In genomic region chr2:9578475-9579235, GRCh38 we compare ENCODE assay signal across 3 cellular contexts.
TF ChIP-seq lines count a peak whose summit lies in the region.

No MANE protein-coding gene starts in this region.

TF ChIP-seq in SK-N-SH, 30 proteins besides CTCF, POLR2A, EP300 and RAD21:
- TF ChIP-seq POLR2AphosphoS5 (IDR thresholded peaks at IDR 0.05; ENCODE audit: low read depth, low read length) (peak; percentile 41; the same call in 1 of the 2 replicates), SIN3A (IDR thresholded peaks at IDR 0.05; ENCODE audit: borderline replicate concordance, low read depth, low read length) (no peak)

TF ChIP-seq in SK-N-SH treated with all-trans-retinoic acid at 6 μM for 48 hours, 23 proteins besides CTCF, POLR2A, EP300 and RAD21:
- TF ChIP-seq TCF4 (CRISPR knock-in tag; IDR thresholded peaks at IDR 0.05; ENCODE audit: borderline replicate concordance) = no peak
- TF ChIP-seq TOX (CRISPR knock-in tag; IDR thresholded peaks at IDR 0.05; ENCODE audit: borderline replicate concordance) = no peak
- no peak for TF ChIP-seq BACH2 (CRISPR knock-in tag; IDR thresholded peaks at IDR 0.05; ENCODE audit: borderline replicate concordance)
- TF ChIP-seq, protein P1, sequence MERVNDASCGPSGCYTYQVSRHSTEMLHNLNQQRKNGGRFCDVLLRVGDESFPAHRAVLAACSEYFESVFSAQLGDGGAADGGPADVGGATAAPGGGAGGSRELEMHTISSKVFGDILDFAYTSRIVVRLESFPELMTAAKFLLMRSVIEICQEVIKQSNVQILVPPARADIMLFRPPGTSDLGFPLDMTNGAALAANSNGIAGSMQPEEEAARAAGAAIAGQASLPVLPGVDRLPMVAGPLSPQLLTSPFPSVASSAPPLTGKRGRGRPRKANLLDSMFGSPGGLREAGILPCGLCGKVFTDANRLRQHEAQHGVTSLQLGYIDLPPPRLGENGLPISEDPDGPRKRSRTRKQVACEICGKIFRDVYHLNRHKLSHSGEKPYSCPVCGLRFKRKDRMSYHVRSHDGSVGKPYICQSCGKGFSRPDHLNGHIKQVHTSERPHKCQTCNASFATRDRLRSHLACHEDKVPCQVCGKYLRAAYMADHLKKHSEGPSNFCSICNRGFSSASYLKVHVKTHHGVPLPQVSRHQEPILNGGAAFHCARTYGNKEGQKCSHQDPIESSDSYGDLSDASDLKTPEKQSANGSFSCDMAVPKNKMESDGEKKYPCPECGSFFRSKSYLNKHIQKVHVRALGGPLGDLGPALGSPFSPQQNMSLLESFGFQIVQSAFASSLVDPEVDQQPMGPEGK (CRISPR knock-in tag; IDR thresholded peaks at IDR 0.05; ENCODE audit: borderline replicate concordance) = no peak
- TF ChIP-seq ZNF8 (CRISPR knock-in tag; IDR thresholded peaks at IDR 0.05) = no peak
- TF ChIP-seq SNAI2 (CRISPR knock-in tag; IDR thresholded peaks at IDR 0.05) = no peak
- TF ChIP-seq CSRNP3 (CRISPR knock-in tag; IDR thresholded peaks at IDR 0.05) = no peak
- no peak for TF ChIP-seq ARNTL (CRISPR knock-in tag; IDR thresholded peaks at IDR 0.05; ENCODE audit: borderline replicate concordance, low read depth)
- no peak for TF ChIP-seq RARB (CRISPR knock-in tag; IDR thresholded peaks at IDR 0.05)
- TF ChIP-seq CSDC2 (CRISPR knock-in tag; IDR thresholded peaks at IDR 0.05) = no peak
- no peak for TF ChIP-seq ZFP30 (CRISPR knock-in tag; IDR thresholded peaks at IDR 0.05)
- TF ChIP-seq POU6F1 (CRISPR knock-in tag; IDR thresholded peaks at IDR 0.05; ENCODE audit: borderline replicate concordance, low read depth) = no peak

TF ChIP-seq in HepG2, 621 proteins besides CTCF, POLR2A, EP300 and RAD21 (continues in another document):
- TF ChIP-seq GATAD2A (CRISPR knock-in tag; IDR thresholded peaks at IDR 0.05) (peak; percentile 43; the same call in 1 of the 2 replicates), ZFP62 (CRISPR knock-in tag; IDR thresholded peaks at IDR 0.05) (no peak), UBTF (CRISPR knock-in tag; IDR thresholded peaks at IDR 0.05) (no peak), WIZ (CRISPR knock-in tag; IDR thresholded peaks at IDR 0.05) (no peak), ZNF501 (CRISPR knock-in tag; IDR thresholded peaks at IDR 0.05) (no peak), GRHL1 (CRISPR knock-in tag; conservative IDR thresholded peaks at IDR 0.05) (no peak), ZNF292 (CRISPR knock-in tag; IDR thresholded peaks at IDR 0.05; ENCODE audit: borderline replicate concordance, low read depth) (peak; percentile 82; the same call in 1 of the 2 replicates), ZNF567 (CRISPR knock-in tag; IDR thresholded peaks at IDR 0.05; ENCODE audit: borderline replicate concordance) (no peak), CHCHD3 (CRISPR knock-in tag; IDR thresholded peaks at IDR 0.05) (no peak), PAWR (CRISPR knock-in tag; IDR thresholded peaks at IDR 0.05; ENCODE audit: borderline replicate concordance) (no peak), ZNF724P (CRISPR knock-in tag; IDR thresholded peaks at IDR 0.05; ENCODE audit: borderline replicate concordance) (no peak), NFYB (CRISPR knock-in tag; IDR thresholded peaks at IDR 0.05) (no peak), ATM (IDR thresholded peaks at IDR 0.05; ENCODE audit: borderline replicate concordance) (no peak), PRPF4 (IDR thresholded peaks at IDR 0.05; ENCODE audit: low read depth, low read length, poor library complexity, severe bottlenecking) (no peak), PCBP1 (IDR thresholded peaks at IDR 0.05; ENCODE audit: borderline replicate concordance, low read depth, low read length) (no peak), JUND (CRISPR knock-in tag; IDR thresholded peaks at IDR 0.05) (no peak), SOX13 (IDR thresholded peaks at IDR 0.05) (no peak), SOX13 (CRISPR knock-in tag; conservative IDR thresholded peaks at IDR 0.05 in 1 of 2, IDR thresholded peaks at IDR 0.05 in 1 of 2) (no peak), CBX5 (CRISPR knock-in tag; IDR thresholded peaks at IDR 0.05; ENCODE audit: borderline replicate concordance) (no peak), ZNF251 (CRISPR knock-in tag; IDR thresholded peaks at IDR 0.05) (no peak), CREM (IDR thresholded peaks at IDR 0.05) (no peak), CREM (CRISPR knock-in tag; IDR thresholded peaks at IDR 0.05) (no peak), HNF4G (IDR thresholded peaks at IDR 0.05; ENCODE audit: borderline replicate concordance, low read depth, low read length) (no peak), HNF4G (CRISPR knock-in tag; IDR thresholded peaks at IDR 0.05; ENCODE audit: borderline replicate concordance, low read depth) (no peak), REXO4 (CRISPR knock-in tag; IDR thresholded peaks at IDR 0.05; ENCODE audit: borderline replicate concordance) (no peak), ZNF782 (CRISPR knock-in tag; IDR thresholded peaks at IDR 0.05; ENCODE audit: borderline replicate concordance) (no peak), ZNF432 (CRISPR knock-in tag; IDR thresholded peaks at IDR 0.05; ENCODE audit: borderline replicate concordance) (no peak), SP2 (CRISPR knock-in tag; IDR thresholded peaks at IDR 0.05) (no peak), ELF4 (CRISPR knock-in tag; IDR thresholded peaks at IDR 0.05; ENCODE audit: borderline replicate concordance) (no peak), SMAD3 (CRISPR knock-in tag; IDR thresholded peaks at IDR 0.05) (no peak), PHF5A (CRISPR knock-in tag; IDR thresholded peaks at IDR 0.05; ENCODE audit: low read depth, unreplicated experiment) (no peak), CEBPB (IDR thresholded peaks at IDR 0.05; ENCODE audit: borderline replicate concordance, low read depth, low read length) (peak; percentile 87), SNRNP70 (IDR thresholded peaks at IDR 0.05; ENCODE audit: low read depth, low read length) (no peak), ZC3H4 (CRISPR knock-in tag; IDR thresholded peaks at IDR 0.05; ENCODE audit: borderline replicate concordance) (no peak)
- TF ChIP-seq, protein P1 (CRISPR knock-in tag; IDR thresholded peaks at IDR 0.05) = 0 out of 2 replicates have a peak, but pooled peaks have one; percentile 10
- TF ChIP-seq, protein P2, sequence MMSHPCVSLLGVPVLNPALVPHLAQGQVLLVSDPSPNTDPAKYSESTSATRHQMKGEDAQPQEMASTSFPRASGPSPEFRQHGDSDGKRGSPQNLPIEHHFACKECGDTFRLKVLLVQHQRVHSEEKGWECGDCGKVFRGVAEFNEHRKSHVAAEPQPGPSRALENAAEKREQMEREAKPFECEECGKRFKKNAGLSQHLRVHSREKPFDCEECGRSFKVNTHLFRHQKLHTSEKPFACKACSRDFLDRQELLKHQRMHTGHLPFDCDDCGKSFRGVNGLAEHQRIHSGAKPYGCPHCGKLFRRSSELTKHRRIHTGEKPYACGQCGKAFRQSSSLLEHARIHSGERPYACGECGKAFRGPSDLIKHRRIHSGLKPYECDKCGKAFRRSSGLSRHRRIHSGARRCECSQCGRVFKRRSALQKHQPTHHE (CRISPR knock-in tag; IDR thresholded peaks at IDR 0.05; ENCODE audit: borderline replicate concordance) = no peak
- TF ChIP-seq, protein P3, sequence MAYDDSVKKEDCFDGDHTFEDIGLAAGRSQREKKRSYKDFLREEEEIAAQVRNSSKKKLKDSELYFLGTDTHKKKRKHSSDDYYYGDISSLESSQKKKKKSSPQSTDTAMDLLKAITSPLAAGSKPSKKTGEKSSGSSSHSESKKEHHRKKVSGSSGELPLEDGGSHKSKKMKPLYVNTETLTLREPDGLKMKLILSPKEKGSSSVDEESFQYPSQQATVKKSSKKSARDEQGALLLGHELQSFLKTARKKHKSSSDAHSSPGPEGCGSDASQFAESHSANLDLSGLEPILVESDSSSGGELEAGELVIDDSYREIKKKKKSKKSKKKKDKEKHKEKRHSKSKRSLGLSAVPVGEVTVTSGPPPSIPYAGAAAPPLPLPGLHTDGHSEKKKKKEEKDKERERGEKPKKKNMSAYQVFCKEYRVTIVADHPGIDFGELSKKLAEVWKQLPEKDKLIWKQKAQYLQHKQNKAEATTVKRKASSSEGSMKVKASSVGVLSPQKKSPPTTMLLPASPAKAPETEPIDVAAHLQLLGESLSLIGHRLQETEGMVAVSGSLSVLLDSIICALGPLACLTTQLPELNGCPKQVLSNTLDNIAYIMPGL (CRISPR knock-in tag; IDR thresholded peaks at IDR 0.05; ENCODE audit: borderline replicate concordance in 1 of 2, low read depth in 1 of 2) = no peak
- TF ChIP-seq, protein P4, sequence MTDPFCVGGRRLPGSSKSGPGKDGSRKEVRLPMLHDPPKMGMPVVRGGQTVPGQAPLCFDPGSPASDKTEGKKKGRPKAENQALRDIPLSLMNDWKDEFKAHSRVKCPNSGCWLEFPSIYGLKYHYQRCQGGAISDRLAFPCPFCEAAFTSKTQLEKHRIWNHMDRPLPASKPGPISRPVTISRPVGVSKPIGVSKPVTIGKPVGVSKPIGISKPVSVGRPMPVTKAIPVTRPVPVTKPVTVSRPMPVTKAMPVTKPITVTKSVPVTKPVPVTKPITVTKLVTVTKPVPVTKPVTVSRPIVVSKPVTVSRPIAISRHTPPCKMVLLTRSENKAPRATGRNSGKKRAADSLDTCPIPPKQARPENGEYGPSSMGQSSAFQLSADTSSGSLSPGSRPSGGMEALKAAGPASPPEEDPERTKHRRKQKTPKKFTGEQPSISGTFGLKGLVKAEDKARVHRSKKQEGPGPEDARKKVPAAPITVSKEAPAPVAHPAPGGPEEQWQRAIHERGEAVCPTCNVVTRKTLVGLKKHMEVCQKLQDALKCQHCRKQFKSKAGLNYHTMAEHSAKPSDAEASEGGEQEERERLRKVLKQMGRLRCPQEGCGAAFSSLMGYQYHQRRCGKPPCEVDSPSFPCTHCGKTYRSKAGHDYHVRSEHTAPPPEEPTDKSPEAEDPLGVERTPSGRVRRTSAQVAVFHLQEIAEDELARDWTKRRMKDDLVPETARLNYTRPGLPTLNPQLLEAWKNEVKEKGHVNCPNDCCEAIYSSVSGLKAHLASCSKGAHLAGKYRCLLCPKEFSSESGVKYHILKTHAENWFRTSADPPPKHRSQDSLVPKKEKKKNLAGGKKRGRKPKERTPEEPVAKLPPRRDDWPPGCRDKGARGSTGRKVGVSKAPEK (CRISPR knock-in tag; IDR thresholded peaks at IDR 0.05; ENCODE audit: borderline replicate concordance) = no peak
- TF ChIP-seq, protein P5, sequence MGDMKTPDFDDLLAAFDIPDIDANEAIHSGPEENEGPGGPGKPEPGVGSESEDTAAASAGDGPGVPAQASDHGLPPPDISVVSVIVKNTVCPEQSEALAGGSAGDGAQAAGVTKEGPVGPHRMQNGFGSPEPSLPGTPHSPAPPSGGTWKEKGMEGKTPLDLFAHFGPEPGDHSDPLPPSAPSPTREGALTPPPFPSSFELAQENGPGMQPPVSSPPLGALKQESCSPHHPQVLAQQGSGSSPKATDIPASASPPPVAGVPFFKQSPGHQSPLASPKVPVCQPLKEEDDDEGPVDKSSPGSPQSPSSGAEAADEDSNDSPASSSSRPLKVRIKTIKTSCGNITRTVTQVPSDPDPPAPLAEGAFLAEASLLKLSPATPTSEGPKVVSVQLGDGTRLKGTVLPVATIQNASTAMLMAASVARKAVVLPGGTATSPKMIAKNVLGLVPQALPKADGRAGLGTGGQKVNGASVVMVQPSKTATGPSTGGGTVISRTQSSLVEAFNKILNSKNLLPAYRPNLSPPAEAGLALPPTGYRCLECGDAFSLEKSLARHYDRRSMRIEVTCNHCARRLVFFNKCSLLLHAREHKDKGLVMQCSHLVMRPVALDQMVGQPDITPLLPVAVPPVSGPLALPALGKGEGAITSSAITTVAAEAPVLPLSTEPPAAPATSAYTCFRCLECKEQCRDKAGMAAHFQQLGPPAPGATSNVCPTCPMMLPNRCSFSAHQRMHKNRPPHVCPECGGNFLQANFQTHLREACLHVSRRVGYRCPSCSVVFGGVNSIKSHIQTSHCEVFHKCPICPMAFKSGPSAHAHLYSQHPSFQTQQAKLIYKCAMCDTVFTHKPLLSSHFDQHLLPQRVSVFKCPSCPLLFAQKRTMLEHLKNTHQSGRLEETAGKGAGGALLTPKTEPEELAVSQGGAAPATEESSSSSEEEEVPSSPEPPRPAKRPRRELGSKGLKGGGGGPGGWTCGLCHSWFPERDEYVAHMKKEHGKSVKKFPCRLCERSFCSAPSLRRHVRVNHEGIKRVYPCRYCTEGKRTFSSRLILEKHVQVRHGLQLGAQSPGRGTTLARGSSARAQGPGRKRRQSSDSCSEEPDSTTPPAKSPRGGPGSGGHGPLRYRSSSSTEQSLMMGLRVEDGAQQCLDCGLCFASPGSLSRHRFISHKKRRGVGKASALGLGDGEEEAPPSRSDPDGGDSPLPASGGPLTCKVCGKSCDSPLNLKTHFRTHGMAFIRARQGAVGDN (CRISPR knock-in tag; IDR thresholded peaks at IDR 0.05) = 0 out of 2 replicates have a peak, but pooled peaks have one; percentile 8
